19 cellular contexts compared by ENCODE assay signal in the genomic region with DNA sequence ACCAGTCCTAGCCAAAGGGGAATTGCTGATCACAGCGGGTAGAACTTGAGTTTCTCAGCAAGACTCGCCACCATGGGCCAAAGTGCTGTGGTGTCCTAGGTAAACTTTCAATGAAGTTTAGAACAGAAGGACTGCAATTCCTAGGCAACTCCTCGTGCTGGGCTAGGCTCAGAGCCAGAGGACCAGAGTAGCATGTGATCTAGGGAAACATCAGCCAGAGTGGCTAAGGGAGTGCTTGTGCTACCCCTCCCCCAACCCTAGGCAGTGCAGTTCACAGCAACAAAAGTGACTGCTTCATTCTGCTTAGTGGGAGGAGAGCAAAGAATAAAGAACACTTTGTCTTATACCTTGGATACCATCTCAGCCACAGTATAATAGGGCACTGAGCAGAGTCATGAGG.
A peak's percentile ranks its signal among the peaks of the same experiment; 100 is the strongest.
DNase-seq lines count a peak whose midpoint lies in the region; ATAC-seq, FAIRE-seq and TF ChIP-seq lines count a peak whose summit lies in the region.
"Had no signal": no experiment of that assay in that cellular context is flagged by ENCODE, and none has a peak within 500 bp of the region (broad histone marks: within the 10 kb centered on the region; RNA-seq: fewer than 3 reads in every experiment).

No MANE protein-coding gene starts in this region.

- TF ChIP-seq CTCF in fibroblast of villous mesenchyme (IDR thresholded peaks at IDR 0.05; ENCODE audit: insufficient read depth, low read depth, low read length) (no peak), HepG2 (CRISPR knock-in tag; IDR thresholded peaks at IDR 0.05) (no peak), thyroid gland (IDR thresholded peaks at IDR 0.05) (no peak), chondrocyte (IDR thresholded peaks at IDR 0.05) (no peak)

- 0% methylated on average over 3 of the region's 3 CpGs for WGBS in HepG2 (ENCODE audit: low lambda C conversion rate)
- 58 to 59% methylated on average over 3 of the region's 3 CpGs for WGBS in thyroid gland, 2 donors

- no peaks in the 10 kb centered on the region for H4K20me1 ChIP-seq in HepG2 (ENCODE audit: insufficient read depth, low read length)

- H3K9me3 Mint-ChIP-seq in chondrocyte (ENCODE audit: low read depth), result no peaks in the 10 kb centered on the region
- H3K9me3 Mint-ChIP-seq: activated naive CD4-positive, alpha-beta T cell treated with anti-CD3 and anti-CD28 coated beads, Interleukin-2, amount 50 U/mL, for 24 hours; H9 had no signal

- no peak for FAIRE-seq in HepG2 (lab: Jason Lieb, UNC)
- FAIRE-seq: K562 had no signal

- H3K79me2 ChIP-seq in HepG2 (ENCODE audit: insufficient read depth, low read length), result no peaks in the 10 kb centered on the region
- H3K79me2 ChIP-seq: hepatocyte had no signal

- no TSS peak for BruUV-seq in HepG2 (replicated peaks; lab: Mats Ljungman, UMichigan)

- peaks cover 17% of the 10 kb centered on the region for H3K4me1 Mint-ChIP-seq in chondrocyte (ENCODE audit: low read depth)
- H3K4me1 Mint-ChIP-seq: activated naive CD4-positive, alpha-beta T cell treated with anti-CD3 and anti-CD28 coated beads, Interleukin-2, amount 50 U/mL, for 24 hours; H9; T-cell had no signal

- no peak overlapping the region for H3K27ac ChIP-seq in HepG2 (ENCODE audit: extremely low read length, insufficient read depth, low read length)
- no peak overlapping the region for H3K27ac ChIP-seq in thyroid gland
- H3K27ac ChIP-seq: hepatocyte, skin epidermis had no signal

- H3K27ac Mint-ChIP-seq in chondrocyte (ENCODE audit: unreplicated experiment), result no peak overlapping the region
- H3K27ac Mint-ChIP-seq: activated naive CD4-positive, alpha-beta T cell treated with anti-CD3 and anti-CD28 coated beads, Interleukin-2, amount 50 U/mL, for 24 hours; H9; T-cell had no signal

- H3K9ac ChIP-seq in HepG2 (ENCODE audit: insufficient read depth, low read depth, low read length), result no peak overlapping the region

- TF ChIP-seq EP300 in HepG2 (IDR thresholded peaks at IDR 0.05; ENCODE audit: low read depth in 2 of 2, low read length in 2 of 2) (no peak), HepG2 (CRISPR knock-in tag; IDR thresholded peaks at IDR 0.05; ENCODE audit: borderline replicate concordance) (no peak)

- in situ Hi-C loops in HepG2 (cut with HindIII; ENCODE audit: extremely low pct_ligation_motif_present, low pct_unique_long_range_greater_than_20kb), result no loop called here

- no peak overlapping the region for H3K4me3 Mint-ChIP-seq in chondrocyte (ENCODE audit: unreplicated experiment)
- H3K4me3 Mint-ChIP-seq: activated naive CD4-positive, alpha-beta T cell treated with anti-CD3 and anti-CD28 coated beads, Interleukin-2, amount 50 U/mL, for 24 hours; H9; T-cell had no signal

- H3K27me3 ChIP-seq in HepG2 (ENCODE audit: control insufficient read depth in 1 of 2, insufficient read depth in 2 of 2, low read length in 2 of 2), result no peaks in the 10 kb centered on the region
- no peaks in the 10 kb centered on the region for H3K27me3 ChIP-seq in thyroid gland
- H3K27me3 ChIP-seq: hepatocyte had no signal

- H3K9me3 ChIP-seq in HepG2 (ENCODE audit: low read length), result no peaks in the 10 kb centered on the region
- H3K9me3 ChIP-seq in thyroid gland, result no peaks in the 10 kb centered on the region
- H3K9me3 ChIP-seq: Caco-2 had no signal

- H3K36me3 ChIP-seq in HepG2 (replicated peaks in 1 of 2; ENCODE audit: control insufficient read depth in 1 of 2, insufficient read depth in 2 of 2, low read length in 2 of 2) (no peaks in the 10 kb centered on the region), thyroid gland (no peaks in the 10 kb centered on the region)

- ATAC-seq in HepG2, result no peak
- ATAC-seq in HG02571 (IDR thresholded peaks at IDR 0.05; ENCODE audit: unreplicated experiment), result no peak
- ATAC-seq in HG03097 (IDR thresholded peaks at IDR 0.05; ENCODE audit: low FRiP score, unreplicated experiment), result no peak
- ATAC-seq: K562, T-cell had no signal

- H2AFZ ChIP-seq in HepG2 (ENCODE audit: low read length), result no peak overlapping the region
- H2AFZ ChIP-seq: hepatocyte had no signal

- TF ChIP-seq RAD21 in HepG2 (CRISPR knock-in tag; IDR thresholded peaks at IDR 0.05), result no peak

- H3K4me1 ChIP-seq in HepG2 (ENCODE audit: insufficient read depth, low read length) (no peaks in the 10 kb centered on the region), thyroid gland (no peaks in the 10 kb centered on the region)
- H3K4me1 ChIP-seq: Caco-2 had no signal

- POLR2A ChIA-PET in HepG2 (lab: Yijun Ruan, JAX), result no interaction called here

- intact Hi-C loops in HepG2 (cut with micrococcal nuclease; ENCODE audit: unreplicated experiment) (no loop called here), thyroid gland (cut with DNase I) (no loop called here)

- H3K27me3 Mint-ChIP-seq in chondrocyte (ENCODE audit: low read depth), result no peaks in the 10 kb centered on the region
- H3K27me3 Mint-ChIP-seq: activated naive CD4-positive, alpha-beta T cell treated with anti-CD3 and anti-CD28 coated beads, Interleukin-2, amount 50 U/mL, for 24 hours; T-cell had no signal

- DNase-seq in amygdala (lab: John Stamatoyannopoulos, UW) (peak in 51 of 56 donors; percentile 3 to 88 (median 50)), fibroblast of villous mesenchyme (ENCODE audit: low read depth) (peak; percentile 0), HepG2 (ENCODE audit: low spot score) (no peak), thyroid gland (peak; percentile 61 to 72), chondrocyte (ENCODE audit: low spot score) (no peak)
- DNase-seq: activated CD4-positive, alpha-beta T cell treated with anti-CD3 and anti-CD28 coated beads, Interleukin-2, amount 50 U/mL, for 4 hours; Caco-2; H9; MV-4-11; NCI-H2081; NCI-H510A; stimulated activated CD4-positive, alpha-beta T cell treated with anti-CD3 and anti-CD28 coated beads, Interleukin-4, amount 100 ng/mL, for 1 hour; T-cell had no signal

- CTCF ChIA-PET in HepG2 (lab: Yijun Ruan, JAX; ENCODE audit: low intra/inter-chr PET ratio, low total read pairs), result no interaction called here

- no peak overlapping the region for H3K4me3 ChIP-seq in fibroblast of villous mesenchyme (ENCODE audit: low read depth, low read length)
- H3K4me3 ChIP-seq in HepG2 (replicated peaks in 1 of 3; ENCODE audit: insufficient read depth in 1 of 3, low read depth in 2 of 3, low read length in 3 of 3), result no peak overlapping the region
- H3K4me3 ChIP-seq in thyroid gland (replicated peaks in 1 of 3), result no peak overlapping the region
- H3K4me3 ChIP-seq: hepatocyte, K562, skin epidermis had no signal

- no peak for TF ChIP-seq POLR2A in HepG2 (IDR thresholded peaks at IDR 0.05; ENCODE audit: insufficient read depth in 1 of 2, low read depth in 2 of 2, low read length in 2 of 2)
- no peak for TF ChIP-seq POLR2A in thyroid gland (IDR thresholded peaks at IDR 0.05)

- no peaks in the 10 kb centered on the region for H3K36me3 Mint-ChIP-seq in chondrocyte (ENCODE audit: low read depth)
- H3K36me3 Mint-ChIP-seq: activated naive CD4-positive, alpha-beta T cell treated with anti-CD3 and anti-CD28 coated beads, Interleukin-2, amount 50 U/mL, for 24 hours; T-cell had no signal

- H3K4me2 ChIP-seq in HepG2 (ENCODE audit: low read depth, low read length), result no peak overlapping the region
- H3K4me2 ChIP-seq: hepatocyte had no signal

TF ChIP-seq in HepG2, 621 proteins besides CTCF, POLR2A, EP300 and RAD21:
- TF ChIP-seq ZNF709 (CRISPR knock-in tag; IDR thresholded peaks at IDR 0.05) (no peak), SMARCC2 (IDR thresholded peaks at IDR 0.05) (no peak), ARID2 (CRISPR knock-in tag; IDR thresholded peaks at IDR 0.05; ENCODE audit: borderline replicate concordance) (no peak), ZNF281 (CRISPR knock-in tag; IDR thresholded peaks at IDR 0.05; ENCODE audit: borderline replicate concordance) (peak; percentile 16; the same call in 1 of the 2 replicates)

Comparison
In these comparisons a context has a peak if more than half of its experiments do, and no peak if none do; other contexts are left out.
1. DNase-seq: peak in amygdala (51 of 56), fibroblast of villous mesenchyme (single experiment) and thyroid gland (2 of 2); none in HepG2 (single experiment) and chondrocyte (single experiment).